ENCODE assay signal across 8 cellular contexts in the genomic region with DNA sequence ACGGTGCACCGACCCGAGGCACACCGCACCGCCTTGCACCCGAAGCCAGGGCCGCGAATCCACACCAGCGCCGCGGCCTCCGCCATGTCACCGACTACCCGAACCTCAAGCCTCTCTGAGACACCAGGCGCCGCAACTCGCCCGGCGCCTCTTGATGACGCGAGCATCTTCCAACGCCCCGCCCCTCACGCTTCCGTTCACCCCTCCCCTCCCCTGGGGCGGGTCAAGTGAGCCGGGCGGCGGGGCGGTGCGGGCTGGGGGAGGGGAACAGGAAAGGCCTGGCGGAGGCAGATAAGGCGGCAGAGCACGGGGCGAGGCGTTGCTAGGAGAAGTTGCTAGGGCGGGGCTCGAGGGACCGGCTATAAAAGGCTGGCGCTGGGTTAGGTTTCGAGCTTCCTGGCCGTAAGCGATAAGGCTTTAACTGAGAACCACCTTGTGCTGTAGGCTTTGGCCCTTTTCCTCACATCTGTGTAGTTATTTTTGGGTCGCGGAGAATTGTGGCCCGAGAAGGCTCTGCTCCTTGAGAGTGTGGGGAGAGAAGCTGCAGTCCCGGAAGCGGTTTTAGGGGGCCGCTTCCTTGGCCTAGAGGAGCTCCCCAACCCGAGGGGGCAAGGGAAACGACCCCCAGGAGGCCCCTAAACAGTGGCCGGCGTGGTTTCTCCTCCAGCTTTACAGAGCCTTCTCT. TPM values are rescaled to one million over a fixed set of nuclear protein-coding genes. Genes with fewer than 3 reads are reported as not detected.
DNase-seq lines count a peak whose midpoint lies in the region; ATAC-seq and TF ChIP-seq lines count a peak whose summit lies in the region.

A gene (minus strand): TSS at position 117 of the 685 bp plus-strand sequence. CDS start 31 bp downstream, at position 86.

- ATAC-seq in HG02588 (IDR thresholded peaks at IDR 0.05; ENCODE audit: unreplicated experiment): peak; percentile 74
- peak; percentile 95 for ATAC-seq in SK-N-SH treated with all-trans-retinoic acid at 6 μM for 48 hours
- peak; percentile 99 for ATAC-seq in omental fat pad (ENCODE audit: low FRiP score)

- intact Hi-C loops in testis (cut with DNase I; ENCODE audit: low total_unique reads): no loop called here

- H3K27me3 Mint-ChIP-seq in activated naive CD4-positive, alpha-beta T cell treated with anti-CD3 and anti-CD28 coated beads, Interleukin-2, amount 50 U/mL, for 24 hours: no peaks in the 10 kb centered on the region

- peaks cover 82% of the 10 kb centered on the region for H3K4me1 Mint-ChIP-seq in activated naive CD4-positive, alpha-beta T cell treated with anti-CD3 and anti-CD28 coated beads, Interleukin-2, amount 50 U/mL, for 24 hours

- peak within 1 kb of the TSS; percentile 100 for H3K4me3 Mint-ChIP-seq in activated naive CD4-positive, alpha-beta T cell treated with anti-CD3 and anti-CD28 coated beads, Interleukin-2, amount 50 U/mL, for 24 hours

- 1 to 2% methylated on average over 14 to 53 of the region's 53 CpGs for WGBS in testis, 2 donors

- TF ChIP-seq CTCF in GM06990 (IDR thresholded peaks at IDR 0.05; ENCODE audit: insufficient read depth, low read length, poor library complexity, severe bottlenecking): no peak
- TF ChIP-seq CTCF in omental fat pad (IDR thresholded peaks at IDR 0.05): no peak
- TF ChIP-seq CTCF in testis (IDR thresholded peaks at IDR 0.05): peak in 1 of 3 experiments; percentile 11

- DNase-seq in GM06990 (ENCODE audit: extremely low read depth, insufficient read length): peak; percentile 99
- DNase-seq in NCI-H1092 (lab: John Stamatoyannopoulos, UW): peak; percentile 99
- DNase-seq in glomerular endothelial cell (ENCODE audit: extremely low read depth, low read depth, low spot score): peak; percentile 84
- DNase-seq in omental fat pad (ENCODE audit: low spot score): peak; percentile 97
- DNase-seq in testis: peak; percentile 99

- TF ChIP-seq POLR2A in testis (IDR thresholded peaks at IDR 0.05): peak; percentile 80

- H3K27me3 ChIP-seq in GM06990 (replicated peaks; ENCODE audit: control insufficient read depth, insufficient read depth, low read length): no peaks in the 10 kb centered on the region
- H3K27me3 ChIP-seq in testis: no peaks in the 10 kb centered on the region

- H3K27ac ChIP-seq in testis: peak within 1 kb of the TSS; percentile 86 to 97

- peak within 1 kb of the TSS; percentile 79 for H3K4me3 ChIP-seq in GM06990 (replicated peaks; ENCODE audit: low read depth, low read length)
- peak within 1 kb of the TSS; percentile 89 to 93 for H3K4me3 ChIP-seq in testis

- no peaks in the 10 kb centered on the region for H3K9me3 Mint-ChIP-seq in activated naive CD4-positive, alpha-beta T cell treated with anti-CD3 and anti-CD28 coated beads, Interleukin-2, amount 50 U/mL, for 24 hours

- H3K27ac Mint-ChIP-seq in activated naive CD4-positive, alpha-beta T cell treated with anti-CD3 and anti-CD28 coated beads, Interleukin-2, amount 50 U/mL, for 24 hours: peak within 1 kb of the TSS; percentile 100

- H3K36me3 Mint-ChIP-seq in activated naive CD4-positive, alpha-beta T cell treated with anti-CD3 and anti-CD28 coated beads, Interleukin-2, amount 50 U/mL, for 24 hours: peaks cover 10% of the 10 kb centered on the region

- peaks cover 5% of the 10 kb centered on the region for H3K4me1 ChIP-seq in testis

- no peaks in the 10 kb centered on the region for H3K9me3 ChIP-seq in testis

- H3K36me3 ChIP-seq in GM06990 (ENCODE audit: control insufficient read depth, insufficient read depth, low read length) (peaks cover 1% of the 10 kb centered on the region; the same call in 1 of the 2 replicates), testis (ENCODE audit: low read depth, missing control alignments) (no peaks in the 10 kb centered on the region)

TF ChIP-seq in SK-N-SH treated with all-trans-retinoic acid at 6 μM for 48 hours, 23 proteins besides CTCF, POLR2A, EP300 and RAD21:
- no peak for TF ChIP-seq ZNF565 (CRISPR knock-in tag; conservative IDR thresholded peaks at IDR 0.05; ENCODE audit: low read depth)
- TF ChIP-seq ISL1 (CRISPR knock-in tag; IDR thresholded peaks at IDR 0.05): no peak
- TF ChIP-seq, protein P1, sequence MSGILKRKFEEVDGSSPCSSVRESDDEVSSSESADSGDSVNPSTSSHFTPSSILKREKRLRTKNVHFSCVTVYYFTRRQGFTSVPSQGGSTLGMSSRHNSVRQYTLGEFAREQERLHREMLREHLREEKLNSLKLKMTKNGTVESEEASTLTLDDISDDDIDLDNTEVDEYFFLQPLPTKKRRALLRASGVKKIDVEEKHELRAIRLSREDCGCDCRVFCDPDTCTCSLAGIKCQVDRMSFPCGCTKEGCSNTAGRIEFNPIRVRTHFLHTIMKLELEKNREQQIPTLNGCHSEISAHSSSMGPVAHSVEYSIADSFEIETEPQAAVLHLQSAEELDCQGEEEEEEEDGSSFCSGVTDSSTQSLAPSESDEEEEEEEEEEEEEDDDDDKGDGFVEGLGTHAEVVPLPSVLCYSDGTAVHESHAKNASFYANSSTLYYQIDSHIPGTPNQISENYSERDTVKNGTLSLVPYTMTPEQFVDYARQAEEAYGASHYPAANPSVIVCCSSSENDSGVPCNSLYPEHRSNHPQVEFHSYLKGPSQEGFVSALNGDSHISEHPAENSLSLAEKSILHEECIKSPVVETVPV (CRISPR knock-in tag; IDR thresholded peaks at IDR 0.05): no peak
- TF ChIP-seq PPARA (CRISPR knock-in tag; IDR thresholded peaks at IDR 0.05; ENCODE audit: borderline replicate concordance): no peak
- no peak for TF ChIP-seq OSR1 (CRISPR knock-in tag; IDR thresholded peaks at IDR 0.05)
- TF ChIP-seq RARB (CRISPR knock-in tag; IDR thresholded peaks at IDR 0.05): no peak
- TF ChIP-seq ESRRG (CRISPR knock-in tag; IDR thresholded peaks at IDR 0.05): no peak
- TF ChIP-seq ZFP30 (CRISPR knock-in tag; IDR thresholded peaks at IDR 0.05): no peak
- TF ChIP-seq, protein P2, sequence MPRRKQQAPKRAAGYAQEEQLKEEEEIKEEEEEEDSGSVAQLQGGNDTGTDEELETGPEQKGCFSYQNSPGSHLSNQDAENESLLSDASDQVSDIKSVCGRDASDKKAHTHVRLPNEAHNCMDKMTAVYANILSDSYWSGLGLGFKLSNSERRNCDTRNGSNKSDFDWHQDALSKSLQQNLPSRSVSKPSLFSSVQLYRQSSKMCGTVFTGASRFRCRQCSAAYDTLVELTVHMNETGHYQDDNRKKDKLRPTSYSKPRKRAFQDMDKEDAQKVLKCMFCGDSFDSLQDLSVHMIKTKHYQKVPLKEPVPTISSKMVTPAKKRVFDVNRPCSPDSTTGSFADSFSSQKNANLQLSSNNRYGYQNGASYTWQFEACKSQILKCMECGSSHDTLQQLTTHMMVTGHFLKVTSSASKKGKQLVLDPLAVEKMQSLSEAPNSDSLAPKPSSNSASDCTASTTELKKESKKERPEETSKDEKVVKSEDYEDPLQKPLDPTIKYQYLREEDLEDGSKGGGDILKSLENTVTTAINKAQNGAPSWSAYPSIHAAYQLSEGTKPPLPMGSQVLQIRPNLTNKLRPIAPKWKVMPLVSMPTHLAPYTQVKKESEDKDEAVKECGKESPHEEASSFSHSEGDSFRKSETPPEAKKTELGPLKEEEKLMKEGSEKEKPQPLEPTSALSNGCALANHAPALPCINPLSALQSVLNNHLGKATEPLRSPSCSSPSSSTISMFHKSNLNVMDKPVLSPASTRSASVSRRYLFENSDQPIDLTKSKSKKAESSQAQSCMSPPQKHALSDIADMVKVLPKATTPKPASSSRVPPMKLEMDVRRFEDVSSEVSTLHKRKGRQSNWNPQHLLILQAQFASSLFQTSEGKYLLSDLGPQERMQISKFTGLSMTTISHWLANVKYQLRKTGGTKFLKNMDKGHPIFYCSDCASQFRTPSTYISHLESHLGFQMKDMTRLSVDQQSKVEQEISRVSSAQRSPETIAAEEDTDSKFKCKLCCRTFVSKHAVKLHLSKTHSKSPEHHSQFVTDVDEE (CRISPR knock-in tag; IDR thresholded peaks at IDR 0.05): no peak
- no peak for TF ChIP-seq ZC3H10 (CRISPR knock-in tag; IDR thresholded peaks at IDR 0.05)
- no peak for TF ChIP-seq TCF4 (CRISPR knock-in tag; IDR thresholded peaks at IDR 0.05; ENCODE audit: borderline replicate concordance)
- no peak for TF ChIP-seq CSDC2 (CRISPR knock-in tag; IDR thresholded peaks at IDR 0.05)
- no peak for TF ChIP-seq GLIS3 (CRISPR knock-in tag; IDR thresholded peaks at IDR 0.05)
- TF ChIP-seq ZFP3 (CRISPR knock-in tag; IDR thresholded peaks at IDR 0.05): no peak
- no peak for TF ChIP-seq ZNF70 (CRISPR knock-in tag; IDR thresholded peaks at IDR 0.05)
- TF ChIP-seq, protein P3, sequence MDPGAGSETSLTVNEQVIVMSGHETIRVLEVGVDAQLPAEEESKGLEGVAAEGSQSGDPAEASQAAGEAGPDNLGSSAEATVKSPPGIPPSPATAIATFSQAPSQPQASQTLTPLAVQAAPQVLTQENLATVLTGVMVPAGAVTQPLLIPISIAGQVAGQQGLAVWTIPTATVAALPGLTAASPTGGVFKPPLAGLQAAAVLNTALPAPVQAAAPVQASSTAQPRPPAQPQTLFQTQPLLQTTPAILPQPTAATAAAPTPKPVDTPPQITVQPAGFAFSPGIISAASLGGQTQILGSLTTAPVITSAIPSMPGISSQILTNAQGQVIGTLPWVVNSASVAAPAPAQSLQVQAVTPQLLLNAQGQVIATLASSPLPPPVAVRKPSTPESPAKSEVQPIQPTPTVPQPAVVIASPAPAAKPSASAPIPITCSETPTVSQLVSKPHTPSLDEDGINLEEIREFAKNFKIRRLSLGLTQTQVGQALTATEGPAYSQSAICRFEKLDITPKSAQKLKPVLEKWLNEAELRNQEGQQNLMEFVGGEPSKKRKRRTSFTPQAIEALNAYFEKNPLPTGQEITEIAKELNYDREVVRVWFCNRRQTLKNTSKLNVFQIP (CRISPR knock-in tag; IDR thresholded peaks at IDR 0.05; ENCODE audit: borderline replicate concordance, low read depth): no peak
TF ChIP-seq in SK-N-SH treated with all-trans-retinoic acid at 6 μM for 48 hours: peak in this region for 0.

RNA-seq across cellular contexts. Expression of the gene that starts here (rescaled TPM):
- total RNA-seq in glomerular endothelial cell (14.0 and 20.7 TPM in 2 replicates), omental fat pad (10 to 100 TPM; 18.0 to 42.3 (median 21.5) TPM), testis (10 to 100 TPM; 22.4 to 23.9 TPM)
- 17.9 TPM for polyA plus RNA-seq in testis (ENCODE audit: insufficient read depth, low read depth, low replicate concordance)

Comparison
In these comparisons a context has a peak if more than half of its experiments do, and no peak if none do; other contexts are left out.
1. Peak in every context shown above with its lines: DNase-seq, ATAC-seq, H3K4me3 ChIP-seq and H3K27ac ChIP-seq.